Comparison of ENCODE assay signal across 34 cellular contexts in genomic region chr2:208509586-208509985, GRCh38.
"Had no signal": no experiment of that assay in that cellular context is flagged by ENCODE, and none has a peak within 500 bp of the region (broad histone marks: within the 10 kb centered on the region; RNA-seq: fewer than 3 reads in every experiment).

No MANE protein-coding gene starts in this region.

- H3K9me3 ChIP-seq: MG63 had no signal

- DNase-seq: Karpas-422, Kasumi-1, KG1, MG63, MM.1S, MV-4-11, NCI-H1048, NCI-H1417 treated with DMSO at 0.1 percent for 48 hours, NCI-H1436, NCI-H1436 treated with DMSO at 0.1 percent for 48 hours, NCI-H146, NCI-H1694, NCI-H1694 treated with DMSO at 0.1 percent for 48 hours, NCI-H187, NCI-H187 treated with DMSO at 0.1 percent for 48 hours, NCI-H1930, NCI-H2029, NCI-H2029 treated with DMSO at 0.1 percent for 48 hours, NCI-H2081, NCI-H2081 treated with DMSO at 0.1 percent for 48 hours, NCI-H2107, NCI-H2171, NCI-H2171 treated with DMSO at 0.1 percent for 48 hours, NCI-H2227 treated with DMSO at 0.1 percent for 48 hours, NCI-H226, NCI-H345, NCI-H446, NCI-H446 treated with DMSO at 0.1 percent for 48 hours, NCI-H510A, NCI-H510A treated with DMSO at 0.1 percent for 48 hours, NCI-H524, NCI-H524 treated with DMSO at 0.1 percent for 48 hours, NCI-H526 had no signal

- H3K27ac ChIP-seq: KMS-11 had no signal

- H3K27me3 ChIP-seq: MG63 had no signal

- H3K36me3 ChIP-seq: MG63 had no signal

- H3K4me3 ChIP-seq: MG63 had no signal
